Comparison of ENCODE assay signal across 3 cellular contexts in genomic region chr17:77503916-77504651, GRCh38.
TF ChIP-seq lines count a peak whose summit lies in the region.

No MANE protein-coding gene starts in this region.

TF ChIP-seq in SK-N-SH, 30 proteins besides CTCF, POLR2A, EP300 and RAD21 (continues in another document):
- no peak for TF ChIP-seq GABPA (IDR thresholded peaks at IDR 0.05; ENCODE audit: low read depth)
- no peak for TF ChIP-seq REST (IDR thresholded peaks at IDR 0.05; ENCODE audit: low read depth, low read length)
- TF ChIP-seq FOXM1 (IDR thresholded peaks at IDR 0.05; ENCODE audit: low read depth): no peak
- TF ChIP-seq TCF12 (IDR thresholded peaks at IDR 0.05): no peak
- TF ChIP-seq POLR2AphosphoS5 (IDR thresholded peaks at IDR 0.05; ENCODE audit: low read depth, low read length): no peak
- no peak for TF ChIP-seq MXI1 (IDR thresholded peaks at IDR 0.05; ENCODE audit: low read depth, low read length)
- no peak for TF ChIP-seq TEAD4 (IDR thresholded peaks at IDR 0.05; ENCODE audit: borderline replicate concordance, insufficient read depth)
- no peak for TF ChIP-seq SMC3 (IDR thresholded peaks at IDR 0.05; ENCODE audit: low read depth, low read length)
- TF ChIP-seq, protein P1, sequence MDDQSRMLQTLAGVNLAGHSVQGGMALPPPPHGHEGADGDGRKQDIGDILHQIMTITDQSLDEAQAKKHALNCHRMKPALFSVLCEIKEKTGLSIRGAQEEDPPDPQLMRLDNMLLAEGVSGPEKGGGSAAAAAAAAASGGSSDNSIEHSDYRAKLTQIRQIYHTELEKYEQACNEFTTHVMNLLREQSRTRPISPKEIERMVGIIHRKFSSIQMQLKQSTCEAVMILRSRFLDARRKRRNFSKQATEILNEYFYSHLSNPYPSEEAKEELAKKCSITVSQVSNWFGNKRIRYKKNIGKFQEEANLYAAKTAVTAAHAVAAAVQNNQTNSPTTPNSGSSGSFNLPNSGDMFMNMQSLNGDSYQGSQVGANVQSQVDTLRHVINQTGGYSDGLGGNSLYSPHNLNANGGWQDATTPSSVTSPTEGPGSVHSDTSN (IDR thresholded peaks at IDR 0.05): no peak
- TF ChIP-seq USF2 (IDR thresholded peaks at IDR 0.05; ENCODE audit: borderline replicate concordance, low read depth, low read length): no peak
- TF ChIP-seq USF1 (IDR thresholded peaks at IDR 0.05; ENCODE audit: borderline replicate concordance, low read depth): no peak
- TF ChIP-seq TAF1 (IDR thresholded peaks at IDR 0.05; ENCODE audit: borderline replicate concordance, low read depth, low read length): no peak
- TF ChIP-seq RCOR1 (IDR thresholded peaks at IDR 0.05; ENCODE audit: low read length): no peak
- TF ChIP-seq JUND (IDR thresholded peaks at IDR 0.05): no peak
- TF ChIP-seq RXRA (IDR thresholded peaks at IDR 0.05; ENCODE audit: borderline replicate concordance, low read depth): no peak

TF ChIP-seq in SK-N-SH treated with all-trans-retinoic acid at 6 μM for 48 hours, 23 proteins besides CTCF, POLR2A, EP300 and RAD21:
- TF ChIP-seq ZNF70 (CRISPR knock-in tag; IDR thresholded peaks at IDR 0.05) (no peak), ARNTL (CRISPR knock-in tag; IDR thresholded peaks at IDR 0.05; ENCODE audit: borderline replicate concordance, low read depth) (no peak), ZNF8 (CRISPR knock-in tag; IDR thresholded peaks at IDR 0.05) (no peak)

TF ChIP-seq in H1, 55 proteins besides CTCF, POLR2A, EP300 and RAD21:
- TF ChIP-seq JUND (IDR thresholded peaks at IDR 0.05; ENCODE audit: low read length) (no peak), EGR1 (IDR thresholded peaks at IDR 0.05; ENCODE audit: borderline replicate concordance, low read depth, low read length) (no peak), MAFK (IDR thresholded peaks at IDR 0.05; ENCODE audit: low read depth, low read length) (no peak), KDM1A (IDR thresholded peaks at IDR 0.05; ENCODE audit: borderline replicate concordance, low read length) (no peak), SP1 (IDR thresholded peaks at IDR 0.05; ENCODE audit: low read depth, low read length) (no peak), CHD2 (IDR thresholded peaks at IDR 0.05; ENCODE audit: low read length) (no peak), RBBP5 (IDR thresholded peaks at IDR 0.05; ENCODE audit: borderline replicate concordance, low read depth, low read length) (no peak), EZH2 (IDR thresholded peaks at IDR 0.05; ENCODE audit: low read depth, low read length, severe bottlenecking) (no peak), CBX5 (IDR thresholded peaks at IDR 0.05; ENCODE audit: low read depth, low read length) (no peak), GTF2F1 (IDR thresholded peaks at IDR 0.05; ENCODE audit: borderline replicate concordance, low read depth, low read length) (no peak), CTBP2 (IDR thresholded peaks at IDR 0.05; ENCODE audit: borderline replicate concordance, insufficient read depth, insufficient read length, low read length) (no peak), ATF2 (IDR thresholded peaks at IDR 0.05; ENCODE audit: low read length) (no peak), RXRA (IDR thresholded peaks at IDR 0.05; ENCODE audit: insufficient read depth, low read depth, low read length) (no peak), CBX8 (IDR thresholded peaks at IDR 0.05; ENCODE audit: borderline replicate concordance, low read depth, low read length) (no peak), TCF12 (IDR thresholded peaks at IDR 0.05; ENCODE audit: low read depth, low read length) (no peak), KDM5A (IDR thresholded peaks at IDR 0.05; ENCODE audit: low read length) (no peak), JUN (IDR thresholded peaks at IDR 0.05; ENCODE audit: low read depth, low read length) (no peak), HDAC2 (IDR thresholded peaks at IDR 0.05; ENCODE audit: borderline replicate concordance in 1 of 2, low read depth in 2 of 2, low read length in 2 of 2) (no peak), SIX5 (IDR thresholded peaks at IDR 0.05; ENCODE audit: low read depth, low read length) (no peak)
- TF ChIP-seq, protein P2, sequence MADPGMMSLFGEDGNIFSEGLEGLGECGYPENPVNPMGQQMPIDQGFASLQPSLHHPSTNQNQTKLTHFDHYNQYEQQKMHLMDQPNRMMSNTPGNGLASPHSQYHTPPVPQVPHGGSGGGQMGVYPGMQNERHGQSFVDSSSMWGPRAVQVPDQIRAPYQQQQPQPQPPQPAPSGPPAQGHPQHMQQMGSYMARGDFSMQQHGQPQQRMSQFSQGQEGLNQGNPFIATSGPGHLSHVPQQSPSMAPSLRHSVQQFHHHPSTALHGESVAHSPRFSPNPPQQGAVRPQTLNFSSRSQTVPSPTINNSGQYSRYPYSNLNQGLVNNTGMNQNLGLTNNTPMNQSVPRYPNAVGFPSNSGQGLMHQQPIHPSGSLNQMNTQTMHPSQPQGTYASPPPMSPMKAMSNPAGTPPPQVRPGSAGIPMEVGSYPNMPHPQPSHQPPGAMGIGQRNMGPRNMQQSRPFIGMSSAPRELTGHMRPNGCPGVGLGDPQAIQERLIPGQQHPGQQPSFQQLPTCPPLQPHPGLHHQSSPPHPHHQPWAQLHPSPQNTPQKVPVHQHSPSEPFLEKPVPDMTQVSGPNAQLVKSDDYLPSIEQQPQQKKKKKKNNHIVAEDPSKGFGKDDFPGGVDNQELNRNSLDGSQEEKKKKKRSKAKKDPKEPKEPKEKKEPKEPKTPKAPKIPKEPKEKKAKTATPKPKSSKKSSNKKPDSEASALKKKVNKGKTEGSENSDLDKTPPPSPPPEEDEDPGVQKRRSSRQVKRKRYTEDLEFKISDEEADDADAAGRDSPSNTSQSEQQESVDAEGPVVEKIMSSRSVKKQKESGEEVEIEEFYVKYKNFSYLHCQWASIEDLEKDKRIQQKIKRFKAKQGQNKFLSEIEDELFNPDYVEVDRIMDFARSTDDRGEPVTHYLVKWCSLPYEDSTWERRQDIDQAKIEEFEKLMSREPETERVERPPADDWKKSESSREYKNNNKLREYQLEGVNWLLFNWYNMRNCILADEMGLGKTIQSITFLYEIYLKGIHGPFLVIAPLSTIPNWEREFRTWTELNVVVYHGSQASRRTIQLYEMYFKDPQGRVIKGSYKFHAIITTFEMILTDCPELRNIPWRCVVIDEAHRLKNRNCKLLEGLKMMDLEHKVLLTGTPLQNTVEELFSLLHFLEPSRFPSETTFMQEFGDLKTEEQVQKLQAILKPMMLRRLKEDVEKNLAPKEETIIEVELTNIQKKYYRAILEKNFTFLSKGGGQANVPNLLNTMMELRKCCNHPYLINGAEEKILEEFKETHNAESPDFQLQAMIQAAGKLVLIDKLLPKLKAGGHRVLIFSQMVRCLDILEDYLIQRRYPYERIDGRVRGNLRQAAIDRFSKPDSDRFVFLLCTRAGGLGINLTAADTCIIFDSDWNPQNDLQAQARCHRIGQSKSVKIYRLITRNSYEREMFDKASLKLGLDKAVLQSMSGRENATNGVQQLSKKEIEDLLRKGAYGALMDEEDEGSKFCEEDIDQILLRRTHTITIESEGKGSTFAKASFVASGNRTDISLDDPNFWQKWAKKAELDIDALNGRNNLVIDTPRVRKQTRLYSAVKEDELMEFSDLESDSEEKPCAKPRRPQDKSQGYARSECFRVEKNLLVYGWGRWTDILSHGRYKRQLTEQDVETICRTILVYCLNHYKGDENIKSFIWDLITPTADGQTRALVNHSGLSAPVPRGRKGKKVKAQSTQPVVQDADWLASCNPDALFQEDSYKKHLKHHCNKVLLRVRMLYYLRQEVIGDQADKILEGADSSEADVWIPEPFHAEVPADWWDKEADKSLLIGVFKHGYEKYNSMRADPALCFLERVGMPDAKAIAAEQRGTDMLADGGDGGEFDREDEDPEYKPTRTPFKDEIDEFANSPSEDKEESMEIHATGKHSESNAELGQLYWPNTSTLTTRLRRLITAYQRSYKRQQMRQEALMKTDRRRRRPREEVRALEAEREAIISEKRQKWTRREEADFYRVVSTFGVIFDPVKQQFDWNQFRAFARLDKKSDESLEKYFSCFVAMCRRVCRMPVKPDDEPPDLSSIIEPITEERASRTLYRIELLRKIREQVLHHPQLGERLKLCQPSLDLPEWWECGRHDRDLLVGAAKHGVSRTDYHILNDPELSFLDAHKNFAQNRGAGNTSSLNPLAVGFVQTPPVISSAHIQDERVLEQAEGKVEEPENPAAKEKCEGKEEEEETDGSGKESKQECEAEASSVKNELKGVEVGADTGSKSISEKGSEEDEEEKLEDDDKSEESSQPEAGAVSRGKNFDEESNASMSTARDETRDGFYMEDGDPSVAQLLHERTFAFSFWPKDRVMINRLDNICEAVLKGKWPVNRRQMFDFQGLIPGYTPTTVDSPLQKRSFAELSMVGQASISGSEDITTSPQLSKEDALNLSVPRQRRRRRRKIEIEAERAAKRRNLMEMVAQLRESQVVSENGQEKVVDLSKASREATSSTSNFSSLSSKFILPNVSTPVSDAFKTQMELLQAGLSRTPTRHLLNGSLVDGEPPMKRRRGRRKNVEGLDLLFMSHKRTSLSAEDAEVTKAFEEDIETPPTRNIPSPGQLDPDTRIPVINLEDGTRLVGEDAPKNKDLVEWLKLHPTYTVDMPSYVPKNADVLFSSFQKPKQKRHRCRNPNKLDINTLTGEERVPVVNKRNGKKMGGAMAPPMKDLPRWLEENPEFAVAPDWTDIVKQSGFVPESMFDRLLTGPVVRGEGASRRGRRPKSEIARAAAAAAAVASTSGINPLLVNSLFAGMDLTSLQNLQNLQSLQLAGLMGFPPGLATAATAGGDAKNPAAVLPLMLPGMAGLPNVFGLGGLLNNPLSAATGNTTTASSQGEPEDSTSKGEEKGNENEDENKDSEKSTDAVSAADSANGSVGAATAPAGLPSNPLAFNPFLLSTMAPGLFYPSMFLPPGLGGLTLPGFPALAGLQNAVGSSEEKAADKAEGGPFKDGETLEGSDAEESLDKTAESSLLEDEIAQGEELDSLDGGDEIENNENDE (IDR thresholded peaks at IDR 0.05; ENCODE audit: insufficient replicate concordance, low read length): no peak
